Comparison of ENCODE assay signal across 7 cellular contexts in genomic region chr7:29685651-29686271, GRCh38.
DNase-seq lines count a peak whose midpoint lies in the region; ATAC-seq and TF ChIP-seq lines count a peak whose summit lies in the region.
"Not testable (repeated sequence)": the region's sequence is repeated elsewhere in the genome, so short reads cannot be mapped to it uniquely, and the experiment has no call there.

No MANE protein-coding gene starts in this region.

- H3K4me1 ChIP-seq in Loucy (ENCODE audit: insufficient read depth, low read length, poor library complexity, severe bottlenecking) (peaks cover 12% of the 10 kb centered on the region), esophagus squamous epithelium (peaks cover 0 to 23% (median 0%) of the 10 kb centered on the region in 3 donors)
- not testable (repeated sequence) for H3K4me1 ChIP-seq in SJSA1 (replicated peaks); adipocyte (ENCODE audit: control insufficient read depth, insufficient read depth, low read length); lower lobe of right lung

- not testable (repeated sequence) for TF ChIP-seq CTCF in GM12864 (IDR thresholded peaks at IDR 0.05; ENCODE audit: low read depth, low read length, missing control alignments); Loucy (conservative IDR thresholded peaks at IDR 0.05; ENCODE audit: low read length); esophagus squamous epithelium (IDR thresholded peaks at IDR 0.05); lower lobe of right lung (IDR thresholded peaks at IDR 0.05)

- DNase-seq in GM12864 (ENCODE audit: low read depth); esophagus squamous epithelium (lab: John Stamatoyannopoulos, UW); lower lobe of right lung: not testable (repeated sequence)
- peak in 1 of 2 experiments; percentile 25 for DNase-seq in SJSA1 (ENCODE audit: low read depth in 1 of 2, low spot score in 2 of 2)
- DNase-seq in adipocyte (ENCODE audit: low read depth): peak; percentile 24
- DNase-seq in sciatic nerve (ENCODE audit: low spot score): peak; percentile 58

- not testable (repeated sequence) for ATAC-seq in lower lobe of right lung, sciatic nerve

- H3K27ac ChIP-seq in SJSA1 (peak overlapping the region; percentile 79), esophagus squamous epithelium (peak overlapping the region; percentile 85 to 97 (median 93)), lower lobe of right lung (peak overlapping the region; percentile 93)

- H2AFZ ChIP-seq in Loucy (ENCODE audit: low read length): peak overlapping the region; percentile 95

- H3K4me3 ChIP-seq in GM12864 (ENCODE audit: low read depth, low read length) (peak overlapping the region; percentile 57), Loucy (ENCODE audit: low read length, poor library complexity, severe bottlenecking) (peak overlapping the region; percentile 86), SJSA1 (peak overlapping the region; percentile 89), adipocyte (ENCODE audit: low read length) (peak overlapping the region; percentile 83), esophagus squamous epithelium (peak overlapping the region; percentile 60 to 93 (median 78)), lower lobe of right lung (peak overlapping the region; percentile 74)

- WGBS in esophagus squamous epithelium, 2 donors: 3 to 6% methylated on average over 15 of the region's 21 CpGs

- not testable (repeated sequence) for H3F3A ChIP-seq in Loucy (ENCODE audit: low read depth)

- not testable (repeated sequence) for TF ChIP-seq POLR2A in esophagus squamous epithelium (IDR thresholded peaks at IDR 0.05)

- not testable (repeated sequence) for H3K9me2 ChIP-seq in Loucy (replicated peaks; ENCODE audit: low read depth, low read length)

- not testable (repeated sequence) for H3K9me3 ChIP-seq in Loucy (ENCODE audit: insufficient read depth, low read depth, low read length); SJSA1 (replicated peaks); adipocyte (ENCODE audit: control insufficient read depth, low read length); esophagus squamous epithelium; lower lobe of right lung

- peaks cover 29% of the 10 kb centered on the region for H3K79me2 ChIP-seq in Loucy (ENCODE audit: insufficient read depth, low read length)

- H3K36me3 ChIP-seq in Loucy (ENCODE audit: insufficient read depth, low read length); SJSA1; adipocyte (ENCODE audit: control insufficient read depth, insufficient read depth, low read length, severe bottlenecking); esophagus squamous epithelium; lower lobe of right lung: not testable (repeated sequence)

- intact Hi-C loops in esophagus squamous epithelium (cut with DNase I); lower lobe of right lung (cut with DNase I); sciatic nerve (cut with DNase I): not testable (repeated sequence)

- not testable (repeated sequence) for H3K27me3 ChIP-seq in Loucy (ENCODE audit: insufficient read depth, low read length, poor library complexity, severe bottlenecking); SJSA1 (replicated peaks); adipocyte (replicated peaks; ENCODE audit: control insufficient read depth, insufficient read depth, low read length); esophagus squamous epithelium; lower lobe of right lung (ENCODE audit: low read depth)

- peaks cover 12% of the 10 kb centered on the region for H4K20me1 ChIP-seq in Loucy (ENCODE audit: insufficient read depth, low read length, poor library complexity, severe bottlenecking)

- H3K9ac ChIP-seq in Loucy (ENCODE audit: low read depth, low read length, poor library complexity, severe bottlenecking) (peak overlapping the region; percentile 77), adipocyte (ENCODE audit: low read length) (peak overlapping the region; percentile 90)

- H3K4me2 ChIP-seq in Loucy (ENCODE audit: low read depth, low read length, poor library complexity, severe bottlenecking): peak overlapping the region; percentile 82
